15 cellular contexts compared by ENCODE assay signal in the genomic region with DNA sequence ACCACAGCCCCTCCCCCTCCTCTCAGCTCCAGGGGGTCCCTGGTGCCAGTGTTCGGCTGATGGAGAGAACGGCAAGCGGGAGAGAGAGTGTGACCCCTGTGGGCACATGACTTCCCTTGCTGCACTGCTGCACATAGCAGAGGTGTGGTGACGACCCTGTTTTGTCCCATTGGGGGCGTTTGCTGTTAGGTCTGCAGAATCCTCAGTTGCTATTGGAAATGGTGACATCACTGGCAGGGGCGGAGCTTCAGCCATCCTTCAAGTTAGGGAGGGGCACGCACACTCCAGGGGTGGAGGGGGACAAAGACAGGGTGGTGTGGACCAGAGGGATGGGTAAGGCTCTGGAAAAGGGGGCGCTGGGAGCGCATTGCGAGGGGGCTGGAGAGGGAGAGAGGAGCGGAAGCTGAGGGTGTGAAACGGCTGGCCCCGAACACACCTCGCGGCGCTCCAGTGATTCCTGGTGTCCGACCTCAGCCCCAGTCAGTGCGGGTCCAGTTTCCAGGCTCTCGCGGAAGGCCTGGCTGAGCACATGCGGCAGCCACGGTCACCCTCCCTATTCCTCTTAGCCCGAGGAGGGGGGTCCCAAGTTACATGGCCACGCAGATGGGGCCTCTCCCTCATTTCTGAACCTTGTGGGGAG. TPM values are rescaled to one million over a fixed set of nuclear protein-coding genes. Genes with fewer than 3 reads are reported as not detected.
DNase-seq lines count a peak whose midpoint lies in the region; ATAC-seq, FAIRE-seq and TF ChIP-seq lines count a peak whose summit lies in the region.
"Had no signal": no experiment of that assay in that cellular context is flagged by ENCODE, and none has a peak within 500 bp of the region (broad histone marks: within the 10 kb centered on the region; RNA-seq: fewer than 3 reads in every experiment).

No MANE protein-coding gene starts in this region.

- ATAC-seq in activated CD4-positive, alpha-beta T cell treated with anti-CD3 and anti-CD28 coated beads for 36 hours, result no peak
- ATAC-seq in K562 (peak; percentile 67), T-cell (replicated peaks in 1 of 4) (no peak)

- H3K27me3 ChIP-seq in K562 (ENCODE audit: control insufficient read depth in 2 of 2, insufficient read depth in 2 of 2, low read length in 2 of 2), result peaks cover 43 to 76% of the 10 kb centered on the region in 2 experiments; a peak in 4 of 5 replicates

- H3K9me3 ChIP-seq in K562 (replicated peaks; ENCODE audit: control insufficient read depth, insufficient read depth, low read depth, low read length), result no peaks in the 10 kb centered on the region
- H3K9me3 ChIP-seq: left lung had no signal

- no peak overlapping the region for H3K4me3 ChIP-seq in K562
- H3K4me3 ChIP-seq: left lung had no signal

- TF ChIP-seq CTCF in K562 (IDR thresholded peaks at IDR 0.05 in 2 of 3, conservative IDR thresholded peaks at IDR 0.05 in 1 of 3; ENCODE audit: insufficient read depth in 2 of 3, low read depth in 1 of 3, low read length in 3 of 3), result no peak

- H3K9me1 ChIP-seq in K562 (ENCODE audit: control insufficient read depth, insufficient read depth, low read length), result no peaks in the 10 kb centered on the region

- intact Hi-C loops in activated CD4-positive, alpha-beta T cell treated with anti-CD3 and anti-CD28 coated beads for 36 hours (cut with DNase I, micrococcal nuclease), result no loop called here
- intact Hi-C loops in K562 (cut with micrococcal nuclease), result no loop called here

- H3K36me3 Mint-ChIP-seq in activated CD4-positive, alpha-beta T cell treated with anti-CD3 and anti-CD28 coated beads for 36 hours (ENCODE audit: low read depth), result no peaks in the 10 kb centered on the region
- no peaks in the 10 kb centered on the region for H3K36me3 Mint-ChIP-seq in T-cell

- no peaks in the 10 kb centered on the region for H3K79me2 ChIP-seq in K562 (ENCODE audit: control insufficient read depth, insufficient read depth, low read length)

- H4K20me1 ChIP-seq in K562 (replicated peaks; ENCODE audit: control insufficient read depth, insufficient read depth, low read length), result peaks cover 19% of the 10 kb centered on the region

- no peak overlapping the region for H3K27ac ChIP-seq in K562 (ENCODE audit: extremely low read depth, low read depth, low read length)
- H3K27ac ChIP-seq: left lung had no signal

- no peaks in the 10 kb centered on the region for H3K36me3 ChIP-seq in K562 (ENCODE audit: control insufficient read depth, insufficient read depth, low read length)
- H3K36me3 ChIP-seq: left lung had no signal

- POLR2A ChIA-PET in activated CD4-positive, alpha-beta T cell treated with anti-CD3 and anti-CD28 coated beads for 36 hours (lab: Charles Lee), result interaction anchor here (0.6 kb wide), 1 partner anchor 189 kb away, joined by 4 read pairs; no protein-coding TSS in a partner anchor
- POLR2A ChIA-PET in K562 (lab: Yijun Ruan, JAX) (interaction anchor here (0.7 to 2.5 kb wide), 5 partner anchors 8 to 51 kb away, joined by 3 to 22 read pairs (median 3); no protein-coding TSS in a partner anchor), T-cell (lab: Charles Lee) (no interaction called here)

- no TSS peak for BruUV-seq in K562 (replicated peaks; lab: Mats Ljungman, UMichigan)

- H3K4me2 ChIP-seq in K562 (ENCODE audit: insufficient read depth, low read length), result no peak overlapping the region

- no peaks in the 10 kb centered on the region for H3K9me3 Mint-ChIP-seq in activated CD4-positive, alpha-beta T cell treated with anti-CD3 and anti-CD28 coated beads for 36 hours (ENCODE audit: low read depth)
- no peaks in the 10 kb centered on the region for H3K9me3 Mint-ChIP-seq in T-cell
- H3K9me3 Mint-ChIP-seq: stimulated activated naive CD8-positive, alpha-beta T cell treated with anti-CD3 and anti-CD28 coated beads, Interleukin-15, Interleukin-2, amounts not matched to agents 100 ng/mL and 50 ng/mL, for 24 hours had no signal

- FAIRE-seq in K562 (lab: Jason Lieb, UNC) (no peak), urothelium cell line (lab: Jason Lieb, UNC) (no peak)
- FAIRE-seq: colon had no signal

- TF ChIP-seq RAD21 in K562 (CRISPR knock-in tag; conservative IDR thresholded peaks at IDR 0.05 in 1 of 2, IDR thresholded peaks at IDR 0.05 in 1 of 2), result no peak

- peaks cover 46% of the 10 kb centered on the region for H3K27me3 Mint-ChIP-seq in activated CD4-positive, alpha-beta T cell treated with anti-CD3 and anti-CD28 coated beads for 36 hours
- H3K27me3 Mint-ChIP-seq in T-cell, result peaks cover 37 to 70% of the 10 kb centered on the region in 2 donors

- DNase-seq in activated CD4-positive, alpha-beta T cell treated with anti-CD3 and anti-CD28 coated beads for 36 hours, result peak; percentile 41
- no peak for DNase-seq in activated CD4-positive, alpha-beta T cell treated with anti-CD3 and anti-CD28 coated beads for 1 hour
- DNase-seq in NAMALWA (ENCODE audit: low spot score), result peak; percentile 85
- peak; percentile 51 to 61 (median 55) for DNase-seq in K562 (ENCODE audit: extremely low read depth in 1 of 4, low spot score in 3 of 4)
- DNase-seq in retina, result peak; percentile 78
- DNase-seq in T-cell, result no peak
- no peak for DNase-seq in urothelium cell line (ENCODE audit: low spot score)
- DNase-seq in ureter (ENCODE audit: low spot score), result no peak
- DNase-seq: activated CD4-positive, CD25-positive, alpha-beta regulatory T cell; activated effector memory CD4-positive, alpha-beta T cell treated with anti-CD3 and anti-CD28 coated beads, Interleukin-2, amount 50 U/mL, for 16 hours; NCI-H1048 had no signal

- WGBS in K562 (ENCODE audit: insufficient coverage, low coverage, missing lambda C conversion rate), result 8% methylated on average over 20 of the region's 24 CpGs

- peaks cover 0 to 52% of the 10 kb centered on the region in 2 experiments; a peak in 2 of 5 replicates for H3K4me1 ChIP-seq in K562 (replicated peaks in 1 of 2; ENCODE audit: control insufficient read depth in 2 of 2, insufficient read depth in 2 of 2, low read length in 2 of 2)

- no peaks in the 10 kb centered on the region for H3K4me1 Mint-ChIP-seq in activated CD4-positive, alpha-beta T cell treated with anti-CD3 and anti-CD28 coated beads for 36 hours
- peaks cover 0 to 6% (median 4%) of the 10 kb centered on the region in 3 donors for H3K4me1 Mint-ChIP-seq in T-cell

- CTCF ChIA-PET in activated CD4-positive, alpha-beta T cell treated with anti-CD3 and anti-CD28 coated beads for 36 hours (lab: Charles Lee), result interaction anchor here (0.6 to 1.8 kb wide), 2 partner anchors 11 to 148 kb away, joined by 3 to 4 read pairs; no protein-coding TSS in a partner anchor
- CTCF ChIA-PET in K562 (lab: Yijun Ruan, JAX; ENCODE audit: low intra/inter-chr PET ratio), result no interaction called here
- CTCF ChIA-PET in T-cell (lab: Charles Lee), result interaction anchor here in 1 of 2 donors (1.0 kb wide), 1 partner anchor 92 kb away, joined by 3 read pairs; no protein-coding TSS in a partner anchor

- TF ChIP-seq EP300 in K562 (IDR thresholded peaks at IDR 0.05; ENCODE audit: low read length), result no peak

- H3K9ac ChIP-seq in K562 (ENCODE audit: insufficient read depth in 1 of 2, low read depth in 2 of 2, low read length in 2 of 2), result no peak overlapping the region

- no peak overlapping the region for H3K27ac Mint-ChIP-seq in activated CD4-positive, alpha-beta T cell treated with anti-CD3 and anti-CD28 coated beads for 36 hours
- peak overlapping the region in 1 of 2 donors; percentile 57 for H3K27ac Mint-ChIP-seq in T-cell
- H3K27ac Mint-ChIP-seq: stimulated activated naive CD8-positive, alpha-beta T cell treated with anti-CD3 and anti-CD28 coated beads, Interleukin-15, Interleukin-2, amounts not matched to agents 100 ng/mL and 50 ng/mL, for 24 hours had no signal

- no peak for TF ChIP-seq POLR2A in K562 (conservative IDR thresholded peaks at IDR 0.05)

- H3K4me3 Mint-ChIP-seq in activated CD4-positive, alpha-beta T cell treated with anti-CD3 and anti-CD28 coated beads for 36 hours, result no peak overlapping the region
- no peak overlapping the region for H3K4me3 Mint-ChIP-seq in T-cell
- H3K4me3 Mint-ChIP-seq: stimulated activated naive CD8-positive, alpha-beta T cell treated with anti-CD3 and anti-CD28 coated beads, Interleukin-15, Interleukin-2, amounts not matched to agents 100 ng/mL and 50 ng/mL, for 24 hours had no signal

- no peak overlapping the region for H2AFZ ChIP-seq in K562 (ENCODE audit: low read depth, low read length)

- in situ Hi-C loops in K562 (cut with MboI), result no loop called here

RNA-seq across cellular contexts. Expression of gene GRIN1, which starts 0.8 kb away (rescaled TPM):
- total RNA-seq in activated CD4-positive, alpha-beta T cell treated with anti-CD3 and anti-CD28 coated beads for 36 hours, result under 1 TPM in 1 of 2 experiments, not detected in 1; 0.14 TPM
- 0.25 and 3.0 TPM in 2 replicates for total RNA-seq in K562 (2011; cell fraction: chromatin; rRNA removed; ENCODE audit: low replicate concordance)
- 0.67 and 3.3 TPM in 2 replicates for total RNA-seq in K562 (2011; cell fraction: nucleolus; rRNA removed)
- total RNA-seq in K562 (2011; cell fraction: nucleoplasm; rRNA removed), result 0.53 and 1.2 TPM in 2 replicates
- total RNA-seq in K562 (2014; rRNA removed), result not detected in 2 replicates
- not detected in 2 replicates for total RNA-seq in K562 (2014; rRNA removed; fragmentation: Illumina TruSeq; extraction: Trizol)
- not detected in 2 replicates for total RNA-seq in K562 (2015; rRNA removed; fragmentation: Illumina TruSeq; extraction: Trizol)
- total RNA-seq in K562 (2021), result 0.35 and 0.36 TPM in 2 replicates
- 0.03 and 0.04 TPM in 2 replicates for polyA plus RNA-seq in K562 (2011; rRNA removed)
- 0.04 and 0.07 TPM in 2 replicates for polyA plus RNA-seq in K562 (2011; cell fraction: cytosol; rRNA removed)
- 0.34 and 0.67 TPM in 2 replicates for polyA plus RNA-seq in K562 (2011; cell fraction: nucleus; rRNA removed)
- 0.35 and 0.38 TPM in 2 replicates for polyA plus RNA-seq in K562 (2012)
- polyA plus RNA-seq in K562 (2014; fragmentation: Illumina TruSeq; extraction: Trizol), result 0.08 TPM in 1 of 2 replicates, not detected in the other
- not detected for polyA plus RNA-seq in K562 (2014; fragmentation: Nextera tagmentation; extraction: Ambion mirVana)
- polyA plus RNA-seq in K562 (2014; rRNA removed), result 0.08 and 0.16 TPM in 2 replicates
- not detected in 2 replicates for polyA minus RNA-seq in K562 (2011; rRNA and poly(A)+ RNA removed)
- polyA minus RNA-seq in K562 (2011; cell fraction: cytosol; rRNA and poly(A)+ RNA removed), result not detected in 2 replicates
- polyA minus RNA-seq in K562 (2011; cell fraction: nucleus; rRNA and poly(A)+ RNA removed), result 0.13 and 0.56 TPM in 2 replicates
- not detected for total RNA-seq in T-cell
- 0.21 TPM for total RNA-seq in ureter

RNA-seq across cellular contexts. Expression of gene DPP7, which starts 23.6 kb away (rescaled TPM):
- total RNA-seq in activated CD4-positive, alpha-beta T cell treated with anti-CD3 and anti-CD28 coated beads for 36 hours, result 100 to 1,000 TPM; 188 to 204 TPM
- 175 and 615 TPM in 2 replicates for total RNA-seq in K562 (2011; cell fraction: chromatin; rRNA removed; ENCODE audit: low replicate concordance)
- 837 and 852 TPM in 2 replicates for total RNA-seq in K562 (2011; cell fraction: nucleolus; rRNA removed)
- total RNA-seq in K562 (2011; cell fraction: nucleoplasm; rRNA removed), result 311 and 347 TPM in 2 replicates
- 231 and 272 TPM in 2 replicates for total RNA-seq in K562 (2014; rRNA removed)
- total RNA-seq in K562 (2014; rRNA removed; fragmentation: Illumina TruSeq; extraction: Trizol), result 11.3 and 24.9 TPM in 2 replicates
- total RNA-seq in K562 (2015; rRNA removed; fragmentation: Illumina TruSeq; extraction: Trizol), result 140 and 141 TPM in 2 replicates
- 311 and 322 TPM in 2 replicates for total RNA-seq in K562 (2021)
- polyA plus RNA-seq in K562 (2011; rRNA removed), result 132 and 158 TPM in 2 replicates
- 141 and 377 TPM in 2 replicates for polyA plus RNA-seq in K562 (2011; cell fraction: cytosol; rRNA removed)
- 1,627 and 2,902 TPM in 2 replicates for polyA plus RNA-seq in K562 (2011; cell fraction: nucleus; rRNA removed)
- 245 and 282 TPM in 2 replicates for polyA plus RNA-seq in K562 (2012)
- 48.4 and 105 TPM in 2 replicates for polyA plus RNA-seq in K562 (2014; fragmentation: Illumina TruSeq; extraction: Trizol)
- 1 to 10 TPM in 1 of 2 experiments, under 1 TPM in 1; 0.99 to 4.1 TPM for polyA plus RNA-seq in K562 (2014; fragmentation: Nextera tagmentation; extraction: Ambion mirVana)
- 352 and 365 TPM in 2 replicates for polyA plus RNA-seq in K562 (2014; rRNA removed)
- 9.4 and 25.8 TPM in 2 replicates for polyA minus RNA-seq in K562 (2011; rRNA and poly(A)+ RNA removed)
- 61.7 and 63.0 TPM in 2 replicates for polyA minus RNA-seq in K562 (2011; cell fraction: cytosol; rRNA and poly(A)+ RNA removed)
- polyA minus RNA-seq in K562 (2011; cell fraction: nucleus; rRNA and poly(A)+ RNA removed), result 112 and 134 TPM in 2 replicates
- total RNA-seq in T-cell, result 100 to 1,000 TPM; 246 to 469 (median 425) TPM
- 157 TPM for total RNA-seq in ureter

RNA-seq across cellular contexts. Expression of gene LRRC26, which starts 31.7 kb away (rescaled TPM):
- total RNA-seq in activated CD4-positive, alpha-beta T cell treated with anti-CD3 and anti-CD28 coated beads for 36 hours, result not detected
- total RNA-seq in K562 (2011; cell fraction: chromatin; rRNA removed; ENCODE audit: low replicate concordance), result not detected in 2 replicates
- total RNA-seq in K562 (2011; cell fraction: nucleolus; rRNA removed), result not detected in 2 replicates
- total RNA-seq in K562 (2011; cell fraction: nucleoplasm; rRNA removed), result not detected in 2 replicates
- total RNA-seq in K562 (2014; rRNA removed) (not detected in 2 replicates), K562 (2014; rRNA removed; fragmentation: Illumina TruSeq; extraction: Trizol) (not detected in 2 replicates), K562 (2015; rRNA removed; fragmentation: Illumina TruSeq; extraction: Trizol) (not detected in 2 replicates), K562 (2021) (not detected in 2 replicates), T-cell (not detected), ureter (not detected)
- polyA plus RNA-seq in K562 (2011; rRNA removed) (not detected in 2 replicates), K562 (2014; fragmentation: Illumina TruSeq; extraction: Trizol) (not detected in 2 replicates), K562 (2014; fragmentation: Nextera tagmentation; extraction: Ambion mirVana) (not detected), K562 (2014; rRNA removed) (not detected in 2 replicates)
- polyA plus RNA-seq in K562 (2011; cell fraction: cytosol; rRNA removed), result 0.06 TPM in 1 of 2 replicates, not detected in the other
- polyA plus RNA-seq in K562 (2011; cell fraction: nucleus; rRNA removed), result not detected in 2 replicates
- polyA plus RNA-seq in K562 (2012), result not detected in 2 replicates
- not detected in 2 replicates for polyA minus RNA-seq in K562 (2011; rRNA and poly(A)+ RNA removed)
- polyA minus RNA-seq in K562 (2011; cell fraction: cytosol; rRNA and poly(A)+ RNA removed), result not detected in 2 replicates
- not detected in 2 replicates for polyA minus RNA-seq in K562 (2011; cell fraction: nucleus; rRNA and poly(A)+ RNA removed)
- polyA plus RNA-seq: BJ had no signal

RNA-seq across cellular contexts. Expression of gene TMEM210, which starts 33.7 kb away (rescaled TPM):
- not detected for total RNA-seq in activated CD4-positive, alpha-beta T cell treated with anti-CD3 and anti-CD28 coated beads for 36 hours
- total RNA-seq in K562 (2011; cell fraction: chromatin; rRNA removed; ENCODE audit: low replicate concordance), result not detected in 2 replicates
- not detected in 2 replicates for total RNA-seq in K562 (2011; cell fraction: nucleolus; rRNA removed)
- not detected in 2 replicates for total RNA-seq in K562 (2011; cell fraction: nucleoplasm; rRNA removed)
- total RNA-seq in K562 (2014; rRNA removed) (not detected in 2 replicates), K562 (2014; rRNA removed; fragmentation: Illumina TruSeq; extraction: Trizol) (not detected in 2 replicates), K562 (2015; rRNA removed; fragmentation: Illumina TruSeq; extraction: Trizol) (not detected in 2 replicates), K562 (2021) (not detected in 2 replicates), T-cell (not detected), ureter (not detected)
- polyA plus RNA-seq in K562 (2011; rRNA removed) (not detected in 2 replicates), K562 (2014; fragmentation: Illumina TruSeq; extraction: Trizol) (not detected in 2 replicates), K562 (2014; fragmentation: Nextera tagmentation; extraction: Ambion mirVana) (not detected), K562 (2014; rRNA removed) (not detected in 2 replicates)
- polyA plus RNA-seq in K562 (2011; cell fraction: cytosol; rRNA removed), result not detected in 2 replicates
- not detected in 2 replicates for polyA plus RNA-seq in K562 (2011; cell fraction: nucleus; rRNA removed)
- not detected in 2 replicates for polyA plus RNA-seq in K562 (2012)
- polyA minus RNA-seq in K562 (2011; rRNA and poly(A)+ RNA removed), result not detected in 2 replicates
- not detected in 2 replicates for polyA minus RNA-seq in K562 (2011; cell fraction: cytosol; rRNA and poly(A)+ RNA removed)
- not detected in 2 replicates for polyA minus RNA-seq in K562 (2011; cell fraction: nucleus; rRNA and poly(A)+ RNA removed)
- total RNA-seq: left lung had no signal
- polyA plus RNA-seq: BJ had no signal

RNA-seq across cellular contexts. Expression of gene ANAPC2, which starts 50.2 kb away (rescaled TPM):
- total RNA-seq in activated CD4-positive, alpha-beta T cell treated with anti-CD3 and anti-CD28 coated beads for 36 hours, result 10 to 100 TPM; 30.8 to 38.4 TPM
- total RNA-seq in K562 (2011; cell fraction: chromatin; rRNA removed; ENCODE audit: low replicate concordance), result 116 and 279 TPM in 2 replicates
- 160 and 161 TPM in 2 replicates for total RNA-seq in K562 (2011; cell fraction: nucleolus; rRNA removed)
- 110 and 125 TPM in 2 replicates for total RNA-seq in K562 (2011; cell fraction: nucleoplasm; rRNA removed)
- 19.8 and 23.4 TPM in 2 replicates for total RNA-seq in K562 (2014; rRNA removed)
- total RNA-seq in K562 (2014; rRNA removed; fragmentation: Illumina TruSeq; extraction: Trizol), result 5.8 and 8.0 TPM in 2 replicates
- total RNA-seq in K562 (2015; rRNA removed; fragmentation: Illumina TruSeq; extraction: Trizol), result 16.4 and 17.5 TPM in 2 replicates
- total RNA-seq in K562 (2021), result 50.7 and 56.5 TPM in 2 replicates
- 17.7 and 22.1 TPM in 2 replicates for polyA plus RNA-seq in K562 (2011; rRNA removed)
- 11.1 and 24.4 TPM in 2 replicates for polyA plus RNA-seq in K562 (2011; cell fraction: cytosol; rRNA removed)
- 195 and 268 TPM in 2 replicates for polyA plus RNA-seq in K562 (2011; cell fraction: nucleus; rRNA removed)
- polyA plus RNA-seq in K562 (2012), result 30.8 and 42.2 TPM in 2 replicates
- polyA plus RNA-seq in K562 (2014; fragmentation: Illumina TruSeq; extraction: Trizol), result 10.1 and 19.3 TPM in 2 replicates
- under 1 TPM in 1 of 2 experiments, not detected in 1; 0.11 TPM for polyA plus RNA-seq in K562 (2014; fragmentation: Nextera tagmentation; extraction: Ambion mirVana)
- polyA plus RNA-seq in K562 (2014; rRNA removed), result 41.6 and 46.1 TPM in 2 replicates
- 10.4 and 13.3 TPM in 2 replicates for polyA minus RNA-seq in K562 (2011; rRNA and poly(A)+ RNA removed)
- polyA minus RNA-seq in K562 (2011; cell fraction: cytosol; rRNA and poly(A)+ RNA removed), result 30.0 and 32.4 TPM in 2 replicates
- 61.7 and 67.4 TPM in 2 replicates for polyA minus RNA-seq in K562 (2011; cell fraction: nucleus; rRNA and poly(A)+ RNA removed)
- 100 to 1,000 TPM; 133 to 142 (median 141) TPM for total RNA-seq in T-cell
- total RNA-seq in ureter, result 74.5 TPM

Comparison
In these comparisons a context has a peak if more than half of its experiments do, and no peak if none do; other contexts are left out.
1. DNase-seq: peak in activated CD4-positive, alpha-beta T cell treated with anti-CD3 and anti-CD28 coated beads for 36 hours (single experiment), NAMALWA (single experiment), K562 (4 of 4) and retina (single experiment); none in activated CD4-positive, alpha-beta T cell treated with anti-CD3 and anti-CD28 coated beads for 1 hour (single experiment), T-cell (0 of 34), urothelium cell line (single experiment) and ureter (single experiment).
2. POLR2A ChIA-PET loops: an anchor here in activated CD4-positive, alpha-beta T cell treated with anti-CD3 and anti-CD28 coated beads for 36 hours (0.6 kb wide) and K562 (0.7 to 2.5 kb wide); none called in T-cell.